In the genomic region with DNA sequence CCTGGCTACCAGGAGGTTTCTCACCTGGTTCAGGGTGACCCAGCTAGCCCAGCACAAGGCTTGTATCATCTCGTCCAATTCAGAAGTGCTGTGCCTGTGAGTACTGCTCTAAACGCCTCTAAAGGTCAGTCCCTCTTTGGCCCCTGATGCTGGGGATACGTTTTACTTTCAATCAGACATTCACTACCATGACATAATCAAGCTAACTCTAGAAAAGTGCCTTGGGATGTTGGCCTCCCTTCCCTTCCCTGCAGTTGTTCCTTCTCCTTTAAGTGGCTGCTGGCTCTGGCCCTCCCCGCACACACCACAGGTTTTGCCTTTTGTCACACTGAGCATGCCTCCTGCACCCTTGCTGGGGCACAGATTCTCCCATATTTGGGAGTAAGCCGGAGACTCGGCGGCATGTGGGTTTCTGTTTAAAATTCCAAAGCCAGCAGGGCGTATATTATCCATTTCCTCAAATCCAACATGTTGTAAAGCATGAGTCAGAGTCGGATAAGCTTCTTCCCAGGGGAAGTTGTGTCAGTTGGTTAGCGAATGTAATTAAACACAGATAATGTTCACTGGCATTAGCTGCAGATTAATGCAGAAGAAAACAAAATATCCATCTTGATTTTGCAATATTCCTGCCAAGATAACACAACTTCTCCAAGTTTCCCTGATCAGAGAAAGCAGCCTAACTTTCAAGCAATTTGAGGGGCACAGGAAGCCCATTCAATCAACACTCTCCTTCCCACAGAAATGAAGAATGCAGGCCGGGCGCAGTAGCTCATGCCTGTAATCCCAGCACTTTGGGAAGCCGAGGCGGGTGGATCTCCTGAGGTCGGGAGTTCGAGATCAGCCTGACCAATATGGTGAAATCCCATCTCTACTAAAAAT, we compare ENCODE assay signal across 8 cellular contexts. TPM values are rescaled to one million over a fixed set of nuclear protein-coding genes. Genes with fewer than 3 reads are reported as not detected.
A peak's percentile ranks its signal among the peaks of the same experiment; 100 is the strongest.
DNase-seq lines count a peak whose midpoint lies in the region; ATAC-seq and TF ChIP-seq lines count a peak whose summit lies in the region.

No MANE protein-coding gene starts in this region.

- peak overlapping the region; percentile 81 for H3K4me3 Mint-ChIP-seq in type B pancreatic cell
- no peak overlapping the region for H3K4me3 Mint-ChIP-seq in activated T-helper 2 cell treated with anti-CD3 and anti-CD28 coated beads, Interferon-gamma antibody, Interleukin-2, Interleukin-4, amounts not matched to agents 10 μg/mL and 5 μg/mL and 100 μg/mL, durations not matched to agents 14 hours and 24 hours and 36 hours (ENCODE audit: low read depth)

- H3K27me3 Mint-ChIP-seq in type B pancreatic cell, result no peaks in the 10 kb centered on the region
- peaks cover 27% of the 10 kb centered on the region for H3K27me3 Mint-ChIP-seq in activated T-helper 2 cell treated with anti-CD3 and anti-CD28 coated beads, Interferon-gamma antibody, Interleukin-2, Interleukin-4, amounts not matched to agents 10 μg/mL and 5 μg/mL and 100 μg/mL, durations not matched to agents 14 hours and 24 hours and 36 hours (ENCODE audit: low read depth)

- DNase-seq in DMS 273 (lab: John Stamatoyannopoulos, UW; ENCODE audit: unreplicated experiment) (peak; percentile 95), NCI-H82 treated with DMSO at 0.1 percent for 48 hours (lab: John Stamatoyannopoulos, UW; ENCODE audit: unreplicated experiment) (peak; percentile 29), ecto neural progenitor cell (ENCODE audit: low spot score) (peak; percentile 89), lower lobe of right lung (peak; percentile 71), type B pancreatic cell (ENCODE audit: extremely low spot score, unreplicated experiment) (peak; percentile 81)
- DNase-seq in activated T-helper 2 cell treated with anti-CD3 and anti-CD28 coated beads, Interferon-gamma antibody, Interleukin-2, Interleukin-4, amounts not matched to agents 10 μg/mL and 5 μg/mL and 100 μg/mL, durations not matched to agents 14 hours and 24 hours and 36 hours (ENCODE audit: low spot score), result no peak

- H3K4me1 ChIP-seq in lower lobe of right lung, result peaks cover 21% of the 10 kb centered on the region

- peak overlapping the region; percentile 89 for H3K27ac Mint-ChIP-seq in type B pancreatic cell
- H3K27ac Mint-ChIP-seq in activated T-helper 2 cell treated with anti-CD3 and anti-CD28 coated beads, Interferon-gamma antibody, Interleukin-2, Interleukin-4, amounts not matched to agents 10 μg/mL and 5 μg/mL and 100 μg/mL, durations not matched to agents 14 hours and 24 hours and 36 hours, result no peak overlapping the region

- peak overlapping the region; percentile 78 for H3K27ac ChIP-seq in lower lobe of right lung

- TF ChIP-seq CTCF in lower lobe of right lung (IDR thresholded peaks at IDR 0.05), result no peak
- TF ChIP-seq CTCF in type B pancreatic cell (conservative IDR thresholded peaks at IDR 0.05), result no peak

- H3K9me3 Mint-ChIP-seq in type B pancreatic cell, result no peaks in the 10 kb centered on the region
- no peaks in the 10 kb centered on the region for H3K9me3 Mint-ChIP-seq in activated T-helper 2 cell treated with anti-CD3 and anti-CD28 coated beads, Interferon-gamma antibody, Interleukin-2, Interleukin-4, amounts not matched to agents 10 μg/mL and 5 μg/mL and 100 μg/mL, durations not matched to agents 14 hours and 24 hours and 36 hours

- ATAC-seq in lower lobe of right lung, result peak; percentile 78 to 88
- ATAC-seq in HG02623 (IDR thresholded peaks at IDR 0.05; ENCODE audit: unreplicated experiment), result no peak
- no peak for ATAC-seq in GM18873 (IDR thresholded peaks at IDR 0.05; ENCODE audit: low FRiP score, unreplicated experiment)

- no peaks in the 10 kb centered on the region for H3K9me3 ChIP-seq in lower lobe of right lung

- H3K4me3 ChIP-seq in lower lobe of right lung, result peak overlapping the region; percentile 0

- peaks cover 32% of the 10 kb centered on the region for H3K4me1 Mint-ChIP-seq in type B pancreatic cell (ENCODE audit: unreplicated experiment)
- H3K4me1 Mint-ChIP-seq in activated T-helper 2 cell treated with anti-CD3 and anti-CD28 coated beads, Interferon-gamma antibody, Interleukin-2, Interleukin-4, amounts not matched to agents 10 μg/mL and 5 μg/mL and 100 μg/mL, durations not matched to agents 14 hours and 24 hours and 36 hours (ENCODE audit: low read depth), result peaks cover 3% of the 10 kb centered on the region

- H3K27me3 ChIP-seq in lower lobe of right lung (ENCODE audit: low read depth), result no peaks in the 10 kb centered on the region

- intact Hi-C loops in lower lobe of right lung (cut with DNase I), result no loop called here
- intact Hi-C loops in activated T-helper 2 cell treated with anti-CD3 and anti-CD28 coated beads, Interferon-gamma antibody, Interleukin-2, Interleukin-4, amounts not matched to agents 10 μg/mL and 5 μg/mL and 100 μg/mL, durations not matched to agents 14 hours and 24 hours and 36 hours (cut with micrococcal nuclease), result no loop called here

- no peaks in the 10 kb centered on the region for H3K36me3 Mint-ChIP-seq in type B pancreatic cell
- H3K36me3 Mint-ChIP-seq in activated T-helper 2 cell treated with anti-CD3 and anti-CD28 coated beads, Interferon-gamma antibody, Interleukin-2, Interleukin-4, amounts not matched to agents 10 μg/mL and 5 μg/mL and 100 μg/mL, durations not matched to agents 14 hours and 24 hours and 36 hours (ENCODE audit: low read depth), result no peaks in the 10 kb centered on the region

- H3K36me3 ChIP-seq in lower lobe of right lung, result no peaks in the 10 kb centered on the region

RNA-seq across cellular contexts. Expression of gene VCL, which starts 31.8 kb away (rescaled TPM):
- 106 TPM for total RNA-seq in lower lobe of right lung
- total RNA-seq in type B pancreatic cell (ENCODE audit: low replicate concordance), result 110 and 125 TPM in 2 replicates
- total RNA-seq in activated T-helper 2 cell treated with anti-CD3 and anti-CD28 coated beads, Interferon-gamma antibody, Interleukin-2, Interleukin-4, amounts not matched to agents 10 μg/mL and 5 μg/mL and 100 μg/mL, durations not matched to agents 14 hours and 24 hours and 36 hours, result 24.4 TPM in 2 replicates

RNA-seq across cellular contexts. Expression of gene PLAU, which starts 55.2 kb away (rescaled TPM):
- total RNA-seq in lower lobe of right lung (29.0 TPM), type B pancreatic cell (ENCODE audit: low replicate concordance) (3.5 and 5.5 TPM in 2 replicates)
- total RNA-seq in activated T-helper 2 cell treated with anti-CD3 and anti-CD28 coated beads, Interferon-gamma antibody, Interleukin-2, Interleukin-4, amounts not matched to agents 10 μg/mL and 5 μg/mL and 100 μg/mL, durations not matched to agents 14 hours and 24 hours and 36 hours, result 1.7 and 1.8 TPM in 2 replicates

Comparison
In these comparisons a context has a peak if more than half of its experiments do, and no peak if none do; other contexts are left out.
1. ATAC-seq: peak in lower lobe of right lung (2 of 2); none in HG02623 (single experiment) and GM18873 (single experiment).